ENCODE assay signal across 22 cellular contexts in the genomic region with DNA sequence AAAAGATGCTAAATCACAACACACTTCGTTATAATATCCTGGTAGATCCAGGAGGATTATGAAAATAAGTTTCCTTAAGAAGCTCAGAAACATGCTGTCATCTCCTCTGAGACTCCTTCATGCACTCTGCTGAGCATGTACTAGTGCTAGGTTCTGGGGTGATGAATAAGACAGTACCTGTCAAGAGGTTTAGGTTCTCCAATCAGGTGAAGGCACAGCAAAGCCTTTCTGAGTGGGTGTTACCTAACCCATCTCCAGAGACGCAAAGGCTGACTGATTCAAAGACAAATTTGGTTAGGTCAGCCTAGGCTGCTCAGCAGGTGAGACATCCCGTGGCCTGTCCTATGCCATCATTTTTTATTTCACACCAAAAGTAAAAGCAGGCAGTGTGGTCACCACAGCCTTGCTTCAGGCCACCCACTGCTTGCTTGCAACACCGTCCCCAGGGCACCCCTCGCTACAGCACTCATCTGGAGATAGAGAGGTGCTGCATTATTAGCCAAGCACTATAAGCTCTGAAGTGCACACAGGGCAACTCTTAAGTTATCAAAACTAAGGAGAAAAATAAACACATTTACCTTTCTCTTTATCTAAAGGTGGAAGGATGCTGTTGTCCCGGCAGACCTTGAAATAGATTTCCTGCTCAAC.
DNase-seq lines count a peak whose midpoint lies in the region; ATAC-seq, FAIRE-seq and TF ChIP-seq lines count a peak whose summit lies in the region.
"Had no signal": no experiment of that assay in that cellular context is flagged by ENCODE, and none has a peak within 500 bp of the region (broad histone marks: within the 10 kb centered on the region; RNA-seq: fewer than 3 reads in every experiment).

No MANE protein-coding gene starts in this region.

- H3K4me1 Mint-ChIP-seq in endothelial cell (ENCODE audit: unreplicated experiment), result no peaks in the 10 kb centered on the region
- H3K4me1 Mint-ChIP-seq: B cell had no signal

- TF ChIP-seq CTCF in heart left ventricle (IDR thresholded peaks at IDR 0.05), result no peak
- TF ChIP-seq CTCF in endothelial cell (IDR thresholded peaks at IDR 0.05; ENCODE audit: unreplicated experiment), result no peak
- TF ChIP-seq CTCF in lower lobe of right lung (IDR thresholded peaks at IDR 0.05), result no peak
- no peak for TF ChIP-seq CTCF in upper lobe of right lung (IDR thresholded peaks at IDR 0.05)

- DNase-seq in heart left ventricle (no peak), left ventricle myocardium superior (no peak), endothelial cell (ENCODE audit: low spot score) (no peak), lower lobe of right lung (no peak), upper lobe of right lung (no peak), glomerular visceral epithelial cell (ENCODE audit: extremely low spot score) (no peak), GM12892 (ENCODE audit: insufficient read length) (no peak)
- DNase-seq: 8988T; C1 segment of cervical spinal cord; Calu3; CD4-positive, alpha-beta T cell; DMS79; EL; HCEC 1CT; HFFc6 had no signal

- H3K9me3 ChIP-seq in heart left ventricle (no peaks in the 10 kb centered on the region), lower lobe of right lung (no peaks in the 10 kb centered on the region), upper lobe of right lung (no peaks in the 10 kb centered on the region)

- no peak overlapping the region for H3K27ac Mint-ChIP-seq in endothelial cell (ENCODE audit: unreplicated experiment)
- H3K27ac Mint-ChIP-seq: B cell; CD4-positive, alpha-beta T cell; HFFc6 had no signal

- H3K27me3 Mint-ChIP-seq in endothelial cell (ENCODE audit: unreplicated experiment), result peaks cover 13% of the 10 kb centered on the region

- peaks cover 74% of the 10 kb centered on the region for H3K36me3 Mint-ChIP-seq in endothelial cell (ENCODE audit: low read depth, unreplicated experiment)

- H3K36me3 ChIP-seq in heart left ventricle, result peaks cover 0 to 100% (median 97%) of the 10 kb centered on the region in 9 donors
- H3K36me3 ChIP-seq in lower lobe of right lung, result peaks cover 98% of the 10 kb centered on the region
- H3K36me3 ChIP-seq in upper lobe of right lung, result peaks cover 96% of the 10 kb centered on the region

- H3K4me3 ChIP-seq in heart left ventricle, result no peak overlapping the region
- no peak overlapping the region for H3K4me3 ChIP-seq in lower lobe of right lung
- no peak overlapping the region for H3K4me3 ChIP-seq in upper lobe of right lung

- intact Hi-C loops in heart left ventricle (cut with DNase I), result loop anchor here in 1 of 10 donors (5.0 kb wide), 1 partner anchor 37 kb away; no protein-coding TSS in a partner anchor
- intact Hi-C loops in left ventricle myocardium superior (cut with micrococcal nuclease), result no loop called here
- intact Hi-C loops in lower lobe of right lung (cut with DNase I), result no loop called here
- intact Hi-C loops in upper lobe of right lung (cut with DNase I), result no loop called here

- peak overlapping the region; percentile 67 for H3K4me3 Mint-ChIP-seq in endothelial cell (ENCODE audit: unreplicated experiment)
- H3K4me3 Mint-ChIP-seq: B cell; CD4-positive, alpha-beta T cell; HFFc6 had no signal

- 80 to 82% (median 81%) methylated on average over 6 of the region's 6 CpGs for WGBS in heart left ventricle, 4 donors

- TF ChIP-seq POLR2A in heart left ventricle (IDR thresholded peaks at IDR 0.05), result no peak
- TF ChIP-seq POLR2A in GM12892 (IDR thresholded peaks at IDR 0.05; ENCODE audit: low read depth, low read length), result no peak

- H3K27ac ChIP-seq in heart left ventricle, result no peak overlapping the region
- H3K27ac ChIP-seq in lower lobe of right lung, result no peak overlapping the region
- no peak overlapping the region for H3K27ac ChIP-seq in upper lobe of right lung

- H3K4me1 ChIP-seq in heart left ventricle (peaks cover 0 to 4% (median 0%) of the 10 kb centered on the region in 12 donors), lower lobe of right lung (no peaks in the 10 kb centered on the region), upper lobe of right lung (no peaks in the 10 kb centered on the region)

- H3K9me3 Mint-ChIP-seq in endothelial cell (ENCODE audit: unreplicated experiment), result no peaks in the 10 kb centered on the region
- H3K9me3 Mint-ChIP-seq: CD4-positive, alpha-beta T cell; HFFc6 had no signal

- ATAC-seq in heart left ventricle (peak in 3 of 4 donors; percentile 10 to 35 (median 16)), left ventricle myocardium superior (no peak), lower lobe of right lung (peak; percentile 45 to 57), upper lobe of right lung (peak; percentile 31), GM18498 (IDR thresholded peaks at IDR 0.05; ENCODE audit: unreplicated experiment) (no peak)
- ATAC-seq: HepG2 had no signal

- H3K27me3 ChIP-seq in heart left ventricle, result no peaks in the 10 kb centered on the region
- H3K27me3 ChIP-seq in lower lobe of right lung (ENCODE audit: low read depth), result no peaks in the 10 kb centered on the region
- no peaks in the 10 kb centered on the region for H3K27me3 ChIP-seq in upper lobe of right lung

- no peak for FAIRE-seq in GM12892 (lab: Jason Lieb, UNC)
- FAIRE-seq: G401.6, GM12891, GM19239, HepG2, HTR-8/SVneo had no signal

Comparison
In these comparisons a context has a peak if more than half of its experiments do, and no peak if none do; other contexts are left out.
1. ATAC-seq: peak in heart left ventricle (3 of 4), lower lobe of right lung (2 of 2) and upper lobe of right lung (single experiment); none in left ventricle myocardium superior (single experiment) and GM18498 (single experiment).